ENCODE assay signal across 8 cellular contexts in genomic region chr6:13710552-13711383, GRCh38. TPM values are rescaled to one million over a fixed set of nuclear protein-coding genes. Genes with fewer than 3 reads are reported as not detected.
DNase-seq lines count a peak whose midpoint lies in the region; ATAC-seq lines count a peak whose summit lies in the region.

No MANE protein-coding gene starts in this region.

- DNase-seq in ELR (ENCODE audit: low read depth) = peak; percentile 52
- DNase-seq in Karpas-422 = peak; percentile 72
- DNase-seq in activated CD4-positive, alpha-beta T cell treated with anti-CD3 and anti-CD28 coated beads, Interleukin-2, amount 10 ng/mL, durations not matched to agents 7 days and 5 days = peak; percentile 33
- peak; percentile 17 for DNase-seq in effector CD8-positive, alpha-beta T cell (lab: John Stamatoyannopoulos, UW)
- DNase-seq in memory B cell (ENCODE audit: low spot score in 2 of 2) = peak; percentile 10 to 40
- peak; percentile 57 to 60 for DNase-seq in stimulated activated naive CD8-positive, alpha-beta T cell treated with anti-CD3 and anti-CD28 coated beads, Interleukin-15, amount 100 ng/mL, for 72 hours
- DNase-seq in NCI-H226 = no peak

- CTCF ChIA-PET in activated CD4-positive, alpha-beta T cell treated with anti-CD3 and anti-CD28 coated beads, Interleukin-2, amount 10 ng/mL, durations not matched to agents 7 days and 5 days (lab: Charles Lee) = interaction anchor here (1.2 to 1.8 kb wide), 4 partner anchors 15 to 96 kb away, joined by 4 to 8 read pairs (median 5); partner anchors contain the start of gene NOL7

- peaks cover 19% of the 10 kb centered on the region for H3K36me3 Mint-ChIP-seq in activated CD4-positive, alpha-beta T cell treated with anti-CD3 and anti-CD28 coated beads, Interleukin-2, amount 10 ng/mL, durations not matched to agents 7 days and 5 days (ENCODE audit: low read depth)
- no peaks in the 10 kb centered on the region for H3K36me3 Mint-ChIP-seq in memory B cell

- POLR2A ChIA-PET in activated CD4-positive, alpha-beta T cell treated with anti-CD3 and anti-CD28 coated beads, Interleukin-2, amount 10 ng/mL, durations not matched to agents 7 days and 5 days (lab: Charles Lee) = no interaction called here

- H3K27me3 ChIP-seq in Karpas-422 (ENCODE audit: low read length) = no peaks in the 10 kb centered on the region

- H3K4me1 Mint-ChIP-seq in activated CD4-positive, alpha-beta T cell treated with anti-CD3 and anti-CD28 coated beads, Interleukin-2, amount 10 ng/mL, durations not matched to agents 7 days and 5 days = peaks cover 46% of the 10 kb centered on the region
- peaks cover 20% of the 10 kb centered on the region for H3K4me1 Mint-ChIP-seq in memory B cell
- peaks cover 49% of the 10 kb centered on the region for H3K4me1 Mint-ChIP-seq in stimulated activated naive CD8-positive, alpha-beta T cell treated with anti-CD3 and anti-CD28 coated beads, Interleukin-15, amount 100 ng/mL, for 72 hours

- H3K36me3 ChIP-seq in Karpas-422 (ENCODE audit: insufficient read depth, low read length) = no peaks in the 10 kb centered on the region

- no peaks in the 10 kb centered on the region for H3K27me3 Mint-ChIP-seq in activated CD4-positive, alpha-beta T cell treated with anti-CD3 and anti-CD28 coated beads, Interleukin-2, amount 10 ng/mL, durations not matched to agents 7 days and 5 days
- H3K27me3 Mint-ChIP-seq in memory B cell = no peaks in the 10 kb centered on the region
- no peaks in the 10 kb centered on the region for H3K27me3 Mint-ChIP-seq in stimulated activated naive CD8-positive, alpha-beta T cell treated with anti-CD3 and anti-CD28 coated beads, Interleukin-15, amount 100 ng/mL, for 72 hours

- ATAC-seq in GM21786 (IDR thresholded peaks at IDR 0.05; ENCODE audit: unreplicated experiment) (peak; percentile 10), memory B cell (ENCODE audit: low read depth) (no peak)
- ATAC-seq in stimulated activated naive CD8-positive, alpha-beta T cell treated with anti-CD3 and anti-CD28 coated beads, Interleukin-15, amount 100 ng/mL, for 72 hours = peak; percentile 14

- peak overlapping the region; percentile 90 for H3K27ac Mint-ChIP-seq in activated CD4-positive, alpha-beta T cell treated with anti-CD3 and anti-CD28 coated beads, Interleukin-2, amount 10 ng/mL, durations not matched to agents 7 days and 5 days
- peak overlapping the region; percentile 80 for H3K27ac Mint-ChIP-seq in memory B cell
- peak overlapping the region; percentile 95 to 96 for H3K27ac Mint-ChIP-seq in stimulated activated naive CD8-positive, alpha-beta T cell treated with anti-CD3 and anti-CD28 coated beads, Interleukin-15, amount 100 ng/mL, for 72 hours

- peak overlapping the region; percentile 94 for H3K4me3 ChIP-seq in Karpas-422 (ENCODE audit: low read length)

- no peak overlapping the region for H3K27ac ChIP-seq in Karpas-422 (ENCODE audit: low read length)

- H3K9me2 ChIP-seq in Karpas-422 (replicated peaks; ENCODE audit: insufficient read depth, low read length) = no peaks in the 10 kb centered on the region

- peaks cover 39% of the 10 kb centered on the region for H4K20me1 ChIP-seq in Karpas-422 (ENCODE audit: insufficient read depth, low read depth, low read length)

- peaks cover 40% of the 10 kb centered on the region for H3K79me2 ChIP-seq in Karpas-422 (ENCODE audit: low read length)

- no peaks in the 10 kb centered on the region for H3K9me3 ChIP-seq in Karpas-422 (ENCODE audit: low read length)

- peak overlapping the region; percentile 88 for H3K4me3 Mint-ChIP-seq in activated CD4-positive, alpha-beta T cell treated with anti-CD3 and anti-CD28 coated beads, Interleukin-2, amount 10 ng/mL, durations not matched to agents 7 days and 5 days
- peak overlapping the region; percentile 86 for H3K4me3 Mint-ChIP-seq in memory B cell
- peak overlapping the region; percentile 89 to 98 for H3K4me3 Mint-ChIP-seq in stimulated activated naive CD8-positive, alpha-beta T cell treated with anti-CD3 and anti-CD28 coated beads, Interleukin-15, amount 100 ng/mL, for 72 hours

- peak overlapping the region; percentile 98 for H3K4me2 ChIP-seq in Karpas-422 (ENCODE audit: low read depth, low read length, poor library complexity, severe bottlenecking)

- H3K4me1 ChIP-seq in Karpas-422 (ENCODE audit: low read length) = peaks cover 33% of the 10 kb centered on the region

- no peak overlapping the region for H2AFZ ChIP-seq in Karpas-422 (ENCODE audit: low read length)

- peaks cover 3% of the 10 kb centered on the region for H3K9me3 Mint-ChIP-seq in activated CD4-positive, alpha-beta T cell treated with anti-CD3 and anti-CD28 coated beads, Interleukin-2, amount 10 ng/mL, durations not matched to agents 7 days and 5 days
- no peaks in the 10 kb centered on the region for H3K9me3 Mint-ChIP-seq in memory B cell
- no peaks in the 10 kb centered on the region for H3K9me3 Mint-ChIP-seq in stimulated activated naive CD8-positive, alpha-beta T cell treated with anti-CD3 and anti-CD28 coated beads, Interleukin-15, amount 100 ng/mL, for 72 hours

- H3K9ac ChIP-seq in Karpas-422 (ENCODE audit: low read length) = peak overlapping the region; percentile 81

RNA-seq across cellular contexts. Expression of gene RANBP9, which starts 0.9 kb away (rescaled TPM):
- 14.9 and 17.5 TPM in 2 replicates for total RNA-seq in Karpas-422 (2014; rRNA removed; shearing (Covaris generic); ENCODE audit: low replicate concordance)
- total RNA-seq in activated CD4-positive, alpha-beta T cell treated with anti-CD3 and anti-CD28 coated beads, Interleukin-2, amount 10 ng/mL, durations not matched to agents 7 days and 5 days = 10 to 100 TPM; 51.1 to 56.1 TPM
